Comparison of ENCODE assay signal across 1 cellular context in genomic region chr9:127545196-127546124, GRCh38.
TF ChIP-seq lines count a peak whose summit lies in the region.

No MANE protein-coding gene starts in this region.

TF ChIP-seq in HCT116, 20 proteins besides CTCF, POLR2A, EP300 and RAD21 (continued from another document):
- TF ChIP-seq EZH2 (IDR thresholded peaks at IDR 0.05): no peak
- no peak for TF ChIP-seq ZFX (IDR thresholded peaks at IDR 0.05)
- no peak for TF ChIP-seq SRF (IDR thresholded peaks at IDR 0.05; ENCODE audit: low read depth)
TF ChIP-seq in HCT116: peak in this region for 0.
